Comparison of ENCODE assay signal across 11 cellular contexts in the genomic region with DNA sequence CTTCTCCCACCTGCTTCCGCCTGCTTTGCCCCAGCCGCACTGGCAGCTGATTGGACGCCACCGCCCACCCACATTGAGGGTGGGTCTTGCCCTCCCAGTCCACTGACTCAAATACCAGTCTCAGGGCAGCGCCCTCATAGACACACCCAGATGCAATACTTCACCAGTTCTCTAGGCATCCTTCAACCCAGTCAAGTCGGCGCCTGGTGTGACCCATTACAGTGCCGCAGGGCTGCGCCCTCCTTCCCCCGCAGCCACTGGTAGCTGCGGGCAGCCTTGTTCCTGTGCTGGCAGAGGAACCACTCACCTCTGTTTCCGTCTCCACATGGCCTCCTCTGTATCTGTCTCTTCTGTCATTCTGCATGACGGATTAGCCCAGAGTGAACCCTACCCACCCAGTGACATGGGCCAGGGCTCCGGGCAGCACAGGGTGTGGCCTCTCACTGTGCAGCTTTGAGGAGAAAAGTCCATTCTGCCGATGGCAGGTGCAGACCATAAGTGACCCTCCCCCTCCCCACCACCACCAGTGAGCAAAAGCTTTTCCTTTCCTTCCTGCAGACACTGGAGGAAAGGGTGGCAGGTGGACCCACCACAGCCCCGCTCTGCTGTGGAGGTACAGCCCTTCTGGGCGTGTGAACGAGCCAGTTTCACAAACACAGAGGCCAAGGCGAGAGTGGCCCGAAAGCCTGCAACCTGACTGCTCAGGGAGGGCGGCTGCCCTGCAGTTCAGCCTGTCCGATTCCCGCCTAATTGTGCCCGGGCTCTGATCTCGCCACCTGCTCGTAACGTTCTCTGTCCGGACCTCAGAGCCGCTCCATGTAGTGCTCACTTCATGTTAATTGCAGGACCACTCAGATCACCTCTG. TPM values are rescaled to one million over a fixed set of nuclear protein-coding genes. Genes with fewer than 3 reads are reported as not detected.
DNase-seq lines count a peak whose midpoint lies in the region; ATAC-seq and TF ChIP-seq lines count a peak whose summit lies in the region.
"Had no signal": no experiment of that assay in that cellular context is flagged by ENCODE, and none has a peak within 500 bp of the region (broad histone marks: within the 10 kb centered on the region; RNA-seq: fewer than 3 reads in every experiment).

No MANE protein-coding gene starts in this region.

- H3K4me1 Mint-ChIP-seq in H9 (peaks cover 4 to 7% of the 10 kb centered on the region in 2 experiments), progenitor cell of endocrine pancreas (ENCODE audit: low read depth) (peaks cover 39% of the 10 kb centered on the region), HFFc6 (ENCODE audit: low read depth) (peaks cover 30% of the 10 kb centered on the region)

- H3K27me3 Mint-ChIP-seq in H9 (ENCODE audit: low read depth), result no peaks in the 10 kb centered on the region
- H3K27me3 Mint-ChIP-seq in progenitor cell of endocrine pancreas, result no peaks in the 10 kb centered on the region
- peaks cover 7% of the 10 kb centered on the region for H3K27me3 Mint-ChIP-seq in HFFc6 (ENCODE audit: insufficient read depth)

- H4K91ac ChIP-seq in H9 (ENCODE audit: insufficient read length, low read depth, low read length), result no peak overlapping the region

- H2BK15ac ChIP-seq in H9 (ENCODE audit: low read depth, low read length), result no peak overlapping the region

- no peak overlapping the region for H3K56ac ChIP-seq in H9 (ENCODE audit: insufficient read length, low read depth, low read length)

- peaks cover 2% of the 10 kb centered on the region for H4K20me1 ChIP-seq in H9 (ENCODE audit: control insufficient read depth, insufficient read depth, insufficient read length)

- no peak overlapping the region for H2BK5ac ChIP-seq in H9 (ENCODE audit: insufficient read length, low read length)

- H2AK5ac ChIP-seq in H9 (ENCODE audit: insufficient read length, low read length), result no peak overlapping the region

- H3K4me3 Mint-ChIP-seq in H9 (no peak overlapping the region), progenitor cell of endocrine pancreas (ENCODE audit: low read depth) (no peak overlapping the region), HFFc6 (no peak overlapping the region)

- TF ChIP-seq POLR2A in Peyer's patch (IDR thresholded peaks at IDR 0.05), result peak; percentile 2 to 65

- H3K36me3 Mint-ChIP-seq in H9 (ENCODE audit: insufficient read depth in 1 of 3, low read depth in 3 of 3) (peaks cover 1 to 23% (median 4%) of the 10 kb centered on the region in 3 experiments; a peak in 5 of 7 replicates), progenitor cell of endocrine pancreas (ENCODE audit: insufficient read depth) (peaks cover 3% of the 10 kb centered on the region), HFFc6 (ENCODE audit: low read depth) (no peaks in the 10 kb centered on the region)

- no peak overlapping the region for H3K18ac ChIP-seq in H9 (ENCODE audit: insufficient read length, low read depth, low read length)

- H2BK20ac ChIP-seq in H9 (ENCODE audit: low read depth, low read length, poor library complexity, severe bottlenecking), result no peak overlapping the region

- no CpG with 5 or more reads among the region's 29 CpGs for WGBS in H9 (ENCODE audit: extremely low coverage, insufficient read length, low lambda C conversion rate)

- no peaks in the 10 kb centered on the region for H3K9me3 Mint-ChIP-seq in H9
- no peaks in the 10 kb centered on the region for H3K9me3 Mint-ChIP-seq in progenitor cell of endocrine pancreas (ENCODE audit: low read depth)
- H3K9me3 Mint-ChIP-seq in HFFc6, result no peaks in the 10 kb centered on the region

- H3K27me3 ChIP-seq in H9 (ENCODE audit: insufficient read depth, low read length) (no peaks in the 10 kb centered on the region; the same call in 1 of the 2 replicates), Peyer's patch (no peaks in the 10 kb centered on the region)
- H3K27me3 ChIP-seq: testis had no signal

- TF ChIP-seq CTCF in H9 (conservative IDR thresholded peaks at IDR 0.05) (no peak), Peyer's patch (IDR thresholded peaks at IDR 0.05) (no peak), progenitor cell of endocrine pancreas (IDR thresholded peaks at IDR 0.05; ENCODE audit: unreplicated experiment) (no peak), HFFc6 (IDR thresholded peaks at IDR 0.05) (no peak)

- H3K4me1 ChIP-seq in H9 (ENCODE audit: insufficient read depth, low read length), result no peaks in the 10 kb centered on the region
- H3K4me1 ChIP-seq in Peyer's patch, result peaks cover 0 to 50% (median 4%) of the 10 kb centered on the region in 4 donors

- H3K9me3 ChIP-seq in H9 (ENCODE audit: control insufficient read depth, low read depth, low read length) (no peaks in the 10 kb centered on the region), Peyer's patch (no peaks in the 10 kb centered on the region)
- H3K9me3 ChIP-seq: gastrocnemius medialis, testis had no signal

- no peak overlapping the region for H3K4ac ChIP-seq in H9 (ENCODE audit: low read depth, low read length)

- no peak overlapping the region for H2BK120ac ChIP-seq in H9 (ENCODE audit: low read depth, low read length, poor library complexity, severe bottlenecking)

- no peak overlapping the region for H4K5ac ChIP-seq in H9 (ENCODE audit: insufficient read length, low read depth, low read length)

- H3K9ac ChIP-seq in H9 (ENCODE audit: extremely low read depth, insufficient read length, low read length), result no peak overlapping the region

- H3K23me2 ChIP-seq in H9 (ENCODE audit: insufficient read length, low read depth, low read length, poor library complexity, severe bottlenecking), result peaks cover 3% of the 10 kb centered on the region

- H3T11ph ChIP-seq in H9 (ENCODE audit: low read length), result no peak overlapping the region

- H3K36me3 ChIP-seq in Peyer's patch, result no peaks in the 10 kb centered on the region
- H3K36me3 ChIP-seq: gastrocnemius medialis had no signal

- no peak overlapping the region for H3K4me2 ChIP-seq in H9 (ENCODE audit: insufficient read depth, insufficient read length, low read length)

- no peak for ATAC-seq in GM18873 (IDR thresholded peaks at IDR 0.05; ENCODE audit: low FRiP score, unreplicated experiment)
- ATAC-seq: gastrocnemius medialis had no signal

- H3K23ac ChIP-seq in H9 (ENCODE audit: insufficient read length, low read depth, low read length), result no peak overlapping the region

- no peak overlapping the region; the same call in 1 of the 2 replicates for H3K14ac ChIP-seq in H9 (ENCODE audit: insufficient read depth, low read length)

- no peak overlapping the region for H2BK12ac ChIP-seq in H9 (ENCODE audit: insufficient read length, low read depth, low read length)

- no peak overlapping the region for H4K8ac ChIP-seq in H9 (replicated peaks; ENCODE audit: insufficient read length, low read depth, low read length)

- no peak overlapping the region for H3K27ac ChIP-seq in H9 (ENCODE audit: insufficient read length, low read depth, low read length)
- H3K27ac ChIP-seq in Peyer's patch, result peak overlapping the region in 3 of 4 donors; percentile 74 to 97 (median 92)
- H3K27ac ChIP-seq: gastrocnemius medialis, testis had no signal

- peak overlapping the region in 2 of 3 experiments; percentile 17 to 83; a peak in 3 of 7 replicates for H3K27ac Mint-ChIP-seq in H9
- H3K27ac Mint-ChIP-seq in progenitor cell of endocrine pancreas, result peak overlapping the region; percentile 90
- no peak overlapping the region for H3K27ac Mint-ChIP-seq in HFFc6

- no peaks in the 10 kb centered on the region for H3K79me2 ChIP-seq in H9 (ENCODE audit: insufficient read depth, low read length)

- H2AFZ ChIP-seq in H9 (ENCODE audit: low read length), result no peak overlapping the region

- peak overlapping the region in 2 of 4 donors; percentile 17 to 27 for H3K4me3 ChIP-seq in Peyer's patch
- H3K4me3 ChIP-seq: gastrocnemius medialis, testis had no signal

- DNase-seq in H9, result no peak
- peak in 2 of 3 donors; percentile 83 to 85 for DNase-seq in Peyer's patch
- peak; percentile 45 for DNase-seq in islet precursor cell
- no peak for DNase-seq in progenitor cell of endocrine pancreas (ENCODE audit: low spot score, unreplicated experiment)
- no peak for DNase-seq in glomerular visceral epithelial cell (ENCODE audit: extremely low spot score)
- no peak for DNase-seq in HFFc6
- DNase-seq: activated naive CD4-positive, alpha-beta T cell treated with Interleukin-2 at 50 U/mL for 16 hours; gastrocnemius medialis; GF-D8; testis had no signal

- H3K79me1 ChIP-seq in H9 (ENCODE audit: insufficient read depth, low read depth, low read length, poor library complexity, severe bottlenecking), result no peaks in the 10 kb centered on the region

RNA-seq across cellular contexts. Expression of a gene that starts 57.1 kb away (rescaled TPM):
- 119 and 125 TPM in 2 replicates for total RNA-seq in H9 (2021)
- 10 to 100 TPM; 16.5 to 31.2 (median 25.4) TPM for total RNA-seq in Peyer's patch
- 74.3 and 77.9 TPM in 2 replicates for total RNA-seq in progenitor cell of endocrine pancreas
- total RNA-seq in HFFc6 (2021; fragmentation: NEBNext Ultra II Directional; extraction: Animal tissue kit (Norgen Biotek cat#: 25700)), result 10 to 100 TPM; 75.3 to 97.4 (median 82.7) TPM

Comparison
In these comparisons a context has a peak if more than half of its experiments do, and no peak if none do; other contexts are left out.
1. DNase-seq: peak in Peyer's patch (2 of 3) and islet precursor cell (single experiment); none in H9 (single experiment), progenitor cell of endocrine pancreas (single experiment), glomerular visceral epithelial cell (single experiment) and HFFc6 (single experiment).